9 cellular contexts compared by ENCODE assay signal in genomic region chr9:131410051-131410491, GRCh38. TPM values are rescaled to one million over a fixed set of nuclear protein-coding genes. Genes with fewer than 3 reads are reported as not detected.
DNase-seq lines count a peak whose midpoint lies in the region; TF ChIP-seq lines count a peak whose summit lies in the region.
"Had no signal": no experiment of that assay in that cellular context is flagged by ENCODE, and none has a peak within 500 bp of the region (broad histone marks: within the 10 kb centered on the region; RNA-seq: fewer than 3 reads in every experiment).

No MANE protein-coding gene starts in this region.

- peak overlapping the region; percentile 13 for H3K27ac ChIP-seq in HUES48 (ENCODE audit: low read depth, low read length)
- H3K27ac ChIP-seq in effector memory CD4-positive, alpha-beta T cell (ENCODE audit: insufficient read depth, low read length, poor library complexity, severe bottlenecking) = peak overlapping the region; percentile 31
- H3K27ac ChIP-seq in skeletal muscle tissue (ENCODE audit: low read depth, low read length) = peak overlapping the region; percentile 11
- no peak overlapping the region for H3K27ac ChIP-seq in Karpas-422 (ENCODE audit: low read length)
- H3K27ac ChIP-seq in A673 (ENCODE audit: low read depth, low read length, poor library complexity, severe bottlenecking) = no peak overlapping the region

- peaks cover 27% of the 10 kb centered on the region for H3K36me3 ChIP-seq in HUES48 (ENCODE audit: control insufficient read depth, insufficient read depth, low read length)
- no peaks in the 10 kb centered on the region for H3K36me3 ChIP-seq in effector memory CD4-positive, alpha-beta T cell (ENCODE audit: control insufficient read depth, insufficient read depth, low read length)
- H3K36me3 ChIP-seq in skeletal muscle tissue (ENCODE audit: control insufficient read depth in 3 of 3, insufficient read depth in 3 of 3, low read length in 3 of 3) = no peaks in the 10 kb centered on the region
- peaks cover 50% of the 10 kb centered on the region for H3K36me3 ChIP-seq in Karpas-422 (ENCODE audit: insufficient read depth, low read length)
- no peaks in the 10 kb centered on the region for H3K36me3 ChIP-seq in A673 (ENCODE audit: insufficient read depth, low read length, poor library complexity, severe bottlenecking)

- POLR2A ChIA-PET in A673 (lab: Charles Lee; ENCODE audit: low non-redundant PET) = interaction anchor here (0.7 kb wide), 1 partner anchor 46 kb away, joined by 3 read pairs; no protein-coding TSS in a partner anchor

- BruUV-seq in A673 (replicated peaks; lab: Mats Ljungman, UMichigan) = no TSS peak

- CTCF ChIA-PET in A673 (lab: Charles Lee) = no interaction called here

- H3K9ac ChIP-seq in HUES48 (ENCODE audit: low read depth, low read length) (no peak overlapping the region), skeletal muscle tissue (ENCODE audit: low read depth in 1 of 3, low read length in 3 of 3) (peak overlapping the region in 1 of 3 donors; percentile 16), Karpas-422 (ENCODE audit: low read length) (no peak overlapping the region)

- H4K20me1 ChIP-seq in Karpas-422 (ENCODE audit: insufficient read depth, low read depth, low read length) = peaks cover 71% of the 10 kb centered on the region; the same call in 1 of the 2 replicates

- intact Hi-C loops in A673 (cut with micrococcal nuclease; ENCODE audit: unreplicated experiment) = no loop called here

- DNase-seq in SIG-M5 treated with dmso at 0.1 percent for 504 hours (lab: John Stamatoyannopoulos, UW; ENCODE audit: unreplicated experiment) (peak; percentile 87), midbrain (lab: John Stamatoyannopoulos, UW) (no peak), Karpas-422 (no peak), A673 (ENCODE audit: low spot score) (no peak), HT-29 (ENCODE audit: low spot score) (no peak)
- DNase-seq in effector memory CD4-positive, alpha-beta T cell = peak; percentile 23 to 29 (median 28)
- DNase-seq: MM.1S had no signal

- no peak overlapping the region for H2AFZ ChIP-seq in Karpas-422 (ENCODE audit: low read length)

- H3K27me3 ChIP-seq in HUES48 (ENCODE audit: control insufficient read depth, insufficient read depth, low read length) (no peaks in the 10 kb centered on the region), skeletal muscle tissue (ENCODE audit: control insufficient read depth in 3 of 3, insufficient read depth in 3 of 3, low read length in 3 of 3) (no peaks in the 10 kb centered on the region), Karpas-422 (ENCODE audit: low read length) (no peaks in the 10 kb centered on the region), A673 (replicated peaks; ENCODE audit: insufficient read depth, low read depth, low read length, poor library complexity) (no peaks in the 10 kb centered on the region)
- no peaks in the 10 kb centered on the region for H3K27me3 ChIP-seq in effector memory CD4-positive, alpha-beta T cell (replicated peaks; ENCODE audit: control insufficient read depth, insufficient read depth, low read length, poor library complexity, severe bottlenecking)

- peaks cover 99% of the 10 kb centered on the region for H3K79me2 ChIP-seq in Karpas-422 (ENCODE audit: low read length)

- H3K9me3 ChIP-seq in HUES48 (ENCODE audit: control insufficient read depth, insufficient read depth, low read length) (peaks cover 9% of the 10 kb centered on the region), skeletal muscle tissue (ENCODE audit: control insufficient read depth in 3 of 3, low read length in 3 of 3) (no peaks in the 10 kb centered on the region), Karpas-422 (ENCODE audit: low read length) (no peaks in the 10 kb centered on the region; the same call in 1 of the 2 replicates), A673 (ENCODE audit: low read depth, low read length, poor library complexity, severe bottlenecking) (no peaks in the 10 kb centered on the region)
- H3K9me3 ChIP-seq in effector memory CD4-positive, alpha-beta T cell (ENCODE audit: control insufficient read depth, low read length) = no peaks in the 10 kb centered on the region

- TF ChIP-seq CTCF in A673 (conservative IDR thresholded peaks at IDR 0.05; ENCODE audit: low read depth, low read length) = no peak

- no peak overlapping the region for H3K4me2 ChIP-seq in Karpas-422 (ENCODE audit: low read depth, low read length, poor library complexity, severe bottlenecking)

- H3K9me2 ChIP-seq in Karpas-422 (replicated peaks; ENCODE audit: insufficient read depth, low read length) = no peaks in the 10 kb centered on the region

- H3K4me3 ChIP-seq in HUES48 (ENCODE audit: low read depth, low read length) (no peak overlapping the region), skeletal muscle tissue (ENCODE audit: low read length in 3 of 3) (peak overlapping the region in 1 of 3 donors; percentile 22), Karpas-422 (ENCODE audit: low read length) (no peak overlapping the region), A673 (ENCODE audit: low read depth, low read length, poor library complexity, severe bottlenecking) (no peak overlapping the region)
- peak overlapping the region; percentile 13 for H3K4me3 ChIP-seq in effector memory CD4-positive, alpha-beta T cell (ENCODE audit: insufficient read depth, low read depth, low read length, poor library complexity, severe bottlenecking)

- H3K4me1 ChIP-seq in HUES48 (ENCODE audit: control insufficient read depth, insufficient read depth, low read length) (peaks cover 45% of the 10 kb centered on the region), skeletal muscle tissue (ENCODE audit: control insufficient read depth in 3 of 3, insufficient read depth in 3 of 3, low read length in 3 of 3) (peaks cover 54 to 60% (median 55%) of the 10 kb centered on the region in 3 donors), Karpas-422 (ENCODE audit: low read length) (no peaks in the 10 kb centered on the region), A673 (ENCODE audit: insufficient read depth, low read length, poor library complexity, severe bottlenecking) (peaks cover 42% of the 10 kb centered on the region)
- peaks cover 63% of the 10 kb centered on the region for H3K4me1 ChIP-seq in effector memory CD4-positive, alpha-beta T cell (ENCODE audit: control insufficient read depth, insufficient read depth, low read length, poor library complexity, severe bottlenecking)

RNA-seq across cellular contexts. Expression of gene PRRC2B, which starts 16.2 kb away (rescaled TPM):
- total RNA-seq in skeletal muscle tissue (68.4 TPM), A673 (2021) (317 and 318 TPM in 2 replicates)
- total RNA-seq in Karpas-422 (2014; rRNA removed; shearing (Covaris generic); ENCODE audit: low replicate concordance) = 83.8 and 87.6 TPM in 2 replicates
- 96.5 and 106 TPM in 2 replicates for total RNA-seq in HT-29 (2014; rRNA removed; shearing (Covaris generic))

Comparison
In these comparisons a context has a peak if more than half of its experiments do, and no peak if none do; other contexts are left out.
1. H3K27ac ChIP-seq: peak in HUES48 (single experiment), effector memory CD4-positive, alpha-beta T cell (single experiment) and skeletal muscle tissue (single experiment); none in Karpas-422 (single experiment) and A673 (single experiment).
2. DNase-seq: peak in SIG-M5 treated with dmso at 0.1 percent for 504 hours (single experiment) and effector memory CD4-positive, alpha-beta T cell (3 of 3); none in midbrain (single experiment), Karpas-422 (single experiment), A673 (single experiment) and HT-29 (single experiment).